Comparison of ENCODE assay signal across 7 cellular contexts in the genomic region with DNA sequence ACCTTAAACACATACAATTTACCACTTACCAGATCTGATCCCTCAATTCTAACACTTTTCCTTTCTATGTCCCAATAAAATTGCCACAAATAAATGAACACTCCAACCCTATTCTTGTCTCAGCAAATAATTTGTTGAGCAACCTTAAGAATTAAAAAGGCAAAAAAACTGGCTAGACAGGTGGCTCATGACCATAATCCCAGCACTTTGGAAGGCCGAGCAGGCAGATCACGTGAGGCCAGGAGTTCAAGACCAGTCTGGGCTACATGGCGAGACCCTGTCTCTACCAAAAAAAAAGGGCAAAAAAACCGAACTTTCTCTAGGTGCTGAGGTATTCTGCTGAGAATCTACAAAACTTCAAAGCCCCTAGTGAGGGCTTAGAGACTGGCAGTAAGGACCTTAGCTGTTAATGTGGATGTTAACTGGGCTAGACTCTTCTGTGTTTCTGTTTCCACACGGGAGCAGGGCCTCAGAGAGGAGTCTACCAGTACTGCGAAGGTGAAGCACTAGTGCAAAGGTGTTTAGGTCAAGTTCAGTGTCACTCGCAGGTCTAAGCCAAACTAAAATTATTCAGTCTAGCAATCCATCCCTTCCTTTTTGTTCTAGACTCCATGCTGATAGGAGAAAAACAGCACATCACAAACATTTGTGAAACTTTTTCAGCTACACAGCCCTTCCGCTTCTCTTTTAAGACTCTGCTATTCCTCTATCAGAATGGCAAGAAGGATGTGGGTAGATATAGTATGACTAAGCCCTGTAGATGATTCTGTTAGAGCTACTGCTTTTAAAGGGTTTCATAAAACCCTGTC. TPM values are rescaled to one million over a fixed set of nuclear protein-coding genes. Genes with fewer than 3 reads are reported as not detected.
DNase-seq lines count a peak whose midpoint lies in the region; ATAC-seq and TF ChIP-seq lines count a peak whose summit lies in the region.

No MANE protein-coding gene starts in this region.

- peak overlapping the region; percentile 90 for H3K27ac Mint-ChIP-seq in activated T-helper 1 cell treated with anti-CD3 and anti-CD28 coated beads, Interleukin-12 subunit alpha, Interleukin-12 subunit beta, Interleukin-2, Interleukin-4 antibody, amounts not matched to agents 30 ng/mL and 10 ng/mL and 1 ng/mL, durations not matched to agents 14 hours and 24 hours and 36 hours
- H3K27ac Mint-ChIP-seq in neural progenitor cell, result no peak overlapping the region

- H3K36me3 ChIP-seq in neural progenitor cell, result no peaks in the 10 kb centered on the region
- H3K36me3 ChIP-seq in HAP-1 (replicated peaks), result peaks cover 8% of the 10 kb centered on the region

- H3K4me3 ChIP-seq in neural progenitor cell, result no peak overlapping the region
- no peak overlapping the region for H3K4me3 ChIP-seq in HAP-1

- H3K36me3 Mint-ChIP-seq in activated T-helper 1 cell treated with anti-CD3 and anti-CD28 coated beads, Interleukin-12 subunit alpha, Interleukin-12 subunit beta, Interleukin-2, Interleukin-4 antibody, amounts not matched to agents 30 ng/mL and 10 ng/mL and 1 ng/mL, durations not matched to agents 14 hours and 24 hours and 36 hours (ENCODE audit: low read depth), result peaks cover 26% of the 10 kb centered on the region
- H3K36me3 Mint-ChIP-seq in neural progenitor cell, result peaks cover 2% of the 10 kb centered on the region

- no peak overlapping the region for H3K9ac ChIP-seq in neural progenitor cell

- no peak for DNase-seq in activated T-helper 1 cell treated with anti-CD3 and anti-CD28 coated beads, Interleukin-12 subunit alpha, Interleukin-12 subunit beta, Interleukin-2, Interleukin-4 antibody, amounts not matched to agents 30 ng/mL and 10 ng/mL and 1 ng/mL, durations not matched to agents 14 hours and 24 hours and 36 hours (ENCODE audit: low spot score)
- DNase-seq in neural progenitor cell (ENCODE audit: low spot score) (no peak), HAP-1 (ENCODE audit: low spot score in 2 of 2) (no peak), GOT3 (lab: John Stamatoyannopoulos, UW) (no peak), HK-2 (ENCODE audit: unreplicated experiment) (no peak)

- TF ChIP-seq CTCF in neural progenitor cell (IDR thresholded peaks at IDR 0.05), result no peak

- peak; percentile 45 for ATAC-seq in GM19035 (IDR thresholded peaks at IDR 0.05; ENCODE audit: unreplicated experiment)
- peak; percentile 47 for ATAC-seq in HG03039 (IDR thresholded peaks at IDR 0.05; ENCODE audit: unreplicated experiment)

- no peaks in the 10 kb centered on the region for H3K9me3 Mint-ChIP-seq in activated T-helper 1 cell treated with anti-CD3 and anti-CD28 coated beads, Interleukin-12 subunit alpha, Interleukin-12 subunit beta, Interleukin-2, Interleukin-4 antibody, amounts not matched to agents 30 ng/mL and 10 ng/mL and 1 ng/mL, durations not matched to agents 14 hours and 24 hours and 36 hours
- H3K9me3 Mint-ChIP-seq in neural progenitor cell, result no peaks in the 10 kb centered on the region

- intact Hi-C loops in activated T-helper 1 cell treated with anti-CD3 and anti-CD28 coated beads, Interleukin-12 subunit alpha, Interleukin-12 subunit beta, Interleukin-2, Interleukin-4 antibody, amounts not matched to agents 30 ng/mL and 10 ng/mL and 1 ng/mL, durations not matched to agents 14 hours and 24 hours and 36 hours (cut with micrococcal nuclease), result loop anchor here (2.0 to 5.0 kb wide), 3 partner anchors 34 to 315 kb away; a partner anchor contains a TSS

- no peaks in the 10 kb centered on the region for H3K27me3 Mint-ChIP-seq in activated T-helper 1 cell treated with anti-CD3 and anti-CD28 coated beads, Interleukin-12 subunit alpha, Interleukin-12 subunit beta, Interleukin-2, Interleukin-4 antibody, amounts not matched to agents 30 ng/mL and 10 ng/mL and 1 ng/mL, durations not matched to agents 14 hours and 24 hours and 36 hours (ENCODE audit: insufficient read depth)
- peaks cover 5% of the 10 kb centered on the region for H3K27me3 Mint-ChIP-seq in neural progenitor cell (ENCODE audit: insufficient read depth, low read depth)

- H3K4me1 Mint-ChIP-seq in activated T-helper 1 cell treated with anti-CD3 and anti-CD28 coated beads, Interleukin-12 subunit alpha, Interleukin-12 subunit beta, Interleukin-2, Interleukin-4 antibody, amounts not matched to agents 30 ng/mL and 10 ng/mL and 1 ng/mL, durations not matched to agents 14 hours and 24 hours and 36 hours (ENCODE audit: low read depth), result peaks cover 44% of the 10 kb centered on the region
- peaks cover 18% of the 10 kb centered on the region for H3K4me1 Mint-ChIP-seq in neural progenitor cell

- peaks cover 81% of the 10 kb centered on the region for H3K79me2 ChIP-seq in neural progenitor cell (ENCODE audit: low read depth)

- in situ Hi-C loops in HAP-1 (cut with MboI; ENCODE audit: low sequenced_read_pairs), result no loop called here

- H3K4me3 Mint-ChIP-seq in activated T-helper 1 cell treated with anti-CD3 and anti-CD28 coated beads, Interleukin-12 subunit alpha, Interleukin-12 subunit beta, Interleukin-2, Interleukin-4 antibody, amounts not matched to agents 30 ng/mL and 10 ng/mL and 1 ng/mL, durations not matched to agents 14 hours and 24 hours and 36 hours, result peak overlapping the region; percentile 78
- H3K4me3 Mint-ChIP-seq in neural progenitor cell, result peak overlapping the region; percentile 98

- peaks cover 11% of the 10 kb centered on the region for H3K4me1 ChIP-seq in neural progenitor cell
- no peaks in the 10 kb centered on the region for H3K4me1 ChIP-seq in HAP-1

- peaks cover 74% of the 10 kb centered on the region for H4K20me1 ChIP-seq in neural progenitor cell (ENCODE audit: low read depth)

- H3K9me3 ChIP-seq in neural progenitor cell (ENCODE audit: low read depth), result no peaks in the 10 kb centered on the region
- H3K9me3 ChIP-seq in HAP-1, result no peaks in the 10 kb centered on the region; the same call in 1 of the 2 replicates

- no peak overlapping the region for H3K27ac ChIP-seq in neural progenitor cell

- no peak overlapping the region for H2AFZ ChIP-seq in neural progenitor cell (replicated peaks)

- H3K27me3 ChIP-seq in neural progenitor cell (no peaks in the 10 kb centered on the region), HAP-1 (ENCODE audit: low read depth) (no peaks in the 10 kb centered on the region)

- H3K4me2 ChIP-seq in neural progenitor cell, result no peak overlapping the region

- peaks cover 18% of the 10 kb centered on the region for H3F3A ChIP-seq in neural progenitor cell (ENCODE audit: low read depth)

RNA-seq across cellular contexts. Expression of a gene that starts 2.6 kb away (rescaled TPM):
- 25.4 TPM in 2 replicates for total RNA-seq in activated T-helper 1 cell treated with anti-CD3 and anti-CD28 coated beads, Interleukin-12 subunit alpha, Interleukin-12 subunit beta, Interleukin-2, Interleukin-4 antibody, amounts not matched to agents 30 ng/mL and 10 ng/mL and 1 ng/mL, durations not matched to agents 14 hours and 24 hours and 36 hours
- 13.2 and 17.7 TPM in 2 replicates for total RNA-seq in neural progenitor cell (ENCODE audit: low replicate concordance)

RNA-seq across cellular contexts. Expression of a gene that starts 2.6 kb away (rescaled TPM):
- total RNA-seq in activated T-helper 1 cell treated with anti-CD3 and anti-CD28 coated beads, Interleukin-12 subunit alpha, Interleukin-12 subunit beta, Interleukin-2, Interleukin-4 antibody, amounts not matched to agents 30 ng/mL and 10 ng/mL and 1 ng/mL, durations not matched to agents 14 hours and 24 hours and 36 hours, result 5.9 and 7.7 TPM in 2 replicates
- 3.7 and 6.2 TPM in 2 replicates for total RNA-seq in neural progenitor cell (ENCODE audit: low replicate concordance)

RNA-seq across cellular contexts. Expression of a gene that starts 16.3 kb away (rescaled TPM):
- 0.54 and 0.78 TPM in 2 replicates for total RNA-seq in activated T-helper 1 cell treated with anti-CD3 and anti-CD28 coated beads, Interleukin-12 subunit alpha, Interleukin-12 subunit beta, Interleukin-2, Interleukin-4 antibody, amounts not matched to agents 30 ng/mL and 10 ng/mL and 1 ng/mL, durations not matched to agents 14 hours and 24 hours and 36 hours
- 3.7 and 12.5 TPM in 2 replicates for total RNA-seq in neural progenitor cell (ENCODE audit: low replicate concordance)

RNA-seq across cellular contexts. Expression of a gene that starts 47.5 kb away (rescaled TPM):
- 67.5 and 72.3 TPM in 2 replicates for total RNA-seq in activated T-helper 1 cell treated with anti-CD3 and anti-CD28 coated beads, Interleukin-12 subunit alpha, Interleukin-12 subunit beta, Interleukin-2, Interleukin-4 antibody, amounts not matched to agents 30 ng/mL and 10 ng/mL and 1 ng/mL, durations not matched to agents 14 hours and 24 hours and 36 hours
- 27.9 and 58.4 TPM in 2 replicates for total RNA-seq in neural progenitor cell (ENCODE audit: low replicate concordance)

RNA-seq across cellular contexts. Expression of a gene that starts 52.3 kb away (rescaled TPM):
- total RNA-seq in activated T-helper 1 cell treated with anti-CD3 and anti-CD28 coated beads, Interleukin-12 subunit alpha, Interleukin-12 subunit beta, Interleukin-2, Interleukin-4 antibody, amounts not matched to agents 30 ng/mL and 10 ng/mL and 1 ng/mL, durations not matched to agents 14 hours and 24 hours and 36 hours, result 93.3 and 96.0 TPM in 2 replicates
- 18.2 and 27.7 TPM in 2 replicates for total RNA-seq in neural progenitor cell (ENCODE audit: low replicate concordance)
